Comparison of ENCODE assay signal across 27 cellular contexts in genomic region chr16:50800074-50800473, GRCh38. TPM values are rescaled to one million over a fixed set of nuclear protein-coding genes. Genes with fewer than 3 reads are reported as not detected.
DNase-seq lines count a peak whose midpoint lies in the region; ATAC-seq lines count a peak whose summit lies in the region.
"Had no signal": no experiment of that assay in that cellular context is flagged by ENCODE, and none has a peak within 500 bp of the region (broad histone marks: within the 10 kb centered on the region; RNA-seq: fewer than 3 reads in every experiment).

No MANE protein-coding gene starts in this region.

- peak overlapping the region; percentile 75 for H3K27ac Mint-ChIP-seq in activated naive CD8-positive, alpha-beta T cell
- no peak overlapping the region for H3K27ac Mint-ChIP-seq in activated naive CD8-positive, alpha-beta T cell treated with anti-CD3 and anti-CD28 coated beads for 36 hours

- DNase-seq in NCI-H526 (lab: John Stamatoyannopoulos, UW) (peak; percentile 1 to 54), NCI-H526 treated with DMSO at 0.1 percent for 48 hours (lab: John Stamatoyannopoulos, UW) (no peak), kidney tubule cell (ENCODE audit: low spot score) (peak; percentile 42), A172 (ENCODE audit: low spot score) (no peak), AG20443 (ENCODE audit: low spot score) (no peak)
- no peak for DNase-seq in activated naive CD8-positive, alpha-beta T cell treated with anti-CD3 and anti-CD28 coated beads for 36 hours
- DNase-seq: 8988T; activated CD4-positive, alpha-beta T cell treated with anti-CD3 and anti-CD28 coated beads for 48 hours; activated CD8-positive, alpha-beta memory T cell treated with anti-CD3 and anti-CD28 coated beads, Interleukin-2, amount 50 U/mL, for 4 hours; activated effector memory CD4-positive, alpha-beta T cell treated with anti-CD3 and anti-CD28 coated beads, Interleukin-2, amount 50 U/mL, for 16 hours; cortex of kidney; effector memory CD4-positive, alpha-beta T cell; EL; immature natural killer cell; MM.1S; NCI-H1105 treated with DMSO at 0.1 percent for 48 hours; NCI-H187 treated with DMSO at 0.1 percent for 48 hours; NCI-H226; retina; SIG-M5; stimulated activated naive CD8-positive, alpha-beta T cell treated with anti-CD3 and anti-CD28 coated beads, Interleukin-15, Interleukin-2, amounts not matched to agents 100 U/mL and 50 U/mL, for 24 hours; T-helper 9 cell; upper lobe of right lung had no signal

- no peaks in the 10 kb centered on the region for H3K9me3 Mint-ChIP-seq in activated naive CD8-positive, alpha-beta T cell (ENCODE audit: low read depth)
- H3K9me3 Mint-ChIP-seq in activated naive CD8-positive, alpha-beta T cell treated with anti-CD3 and anti-CD28 coated beads for 36 hours, result no peaks in the 10 kb centered on the region
- H3K9me3 Mint-ChIP-seq: immature natural killer cell, neural crest cell had no signal

- no peaks in the 10 kb centered on the region for H3K36me3 Mint-ChIP-seq in activated naive CD8-positive, alpha-beta T cell
- peaks cover 9% of the 10 kb centered on the region for H3K36me3 Mint-ChIP-seq in activated naive CD8-positive, alpha-beta T cell treated with anti-CD3 and anti-CD28 coated beads for 36 hours

- no peak for ATAC-seq in HG02852 (IDR thresholded peaks at IDR 0.05; ENCODE audit: unreplicated experiment)
- ATAC-seq: left lobe of liver; stimulated activated naive CD8-positive, alpha-beta T cell treated with anti-CD3 and anti-CD28 coated beads, Interleukin-15, Interleukin-2, amounts not matched to agents 100 U/mL and 50 U/mL, for 24 hours; upper lobe of right lung had no signal

- H3K27me3 Mint-ChIP-seq in activated naive CD8-positive, alpha-beta T cell, result no peaks in the 10 kb centered on the region
- no peaks in the 10 kb centered on the region for H3K27me3 Mint-ChIP-seq in activated naive CD8-positive, alpha-beta T cell treated with anti-CD3 and anti-CD28 coated beads for 36 hours

- peaks cover 3% of the 10 kb centered on the region for H3K4me1 Mint-ChIP-seq in activated naive CD8-positive, alpha-beta T cell (ENCODE audit: low read depth)
- H3K4me1 Mint-ChIP-seq in activated naive CD8-positive, alpha-beta T cell treated with anti-CD3 and anti-CD28 coated beads for 36 hours, result peaks cover 10% of the 10 kb centered on the region

- H3K4me3 Mint-ChIP-seq in activated naive CD8-positive, alpha-beta T cell, result no peak overlapping the region
- no peak overlapping the region for H3K4me3 Mint-ChIP-seq in activated naive CD8-positive, alpha-beta T cell treated with anti-CD3 and anti-CD28 coated beads for 36 hours
- H3K4me3 Mint-ChIP-seq: immature natural killer cell, neural crest cell had no signal

RNA-seq across cellular contexts. Expression of gene CYLD, which starts 58.2 kb away (rescaled TPM):
- 10 to 100 TPM; 94.3 to 97.9 TPM for total RNA-seq in activated naive CD8-positive, alpha-beta T cell treated with anti-CD3 and anti-CD28 coated beads for 36 hours
- 76.8 and 83.4 TPM in 2 replicates for total RNA-seq in A172 (2014; rRNA removed; shearing (Covaris generic))

Comparison
In these comparisons a context has a peak if more than half of its experiments do, and no peak if none do; other contexts are left out.
1. DNase-seq: peak in NCI-H526 (2 of 2) and kidney tubule cell (single experiment); none in NCI-H526 treated with DMSO at 0.1 percent for 48 hours (single experiment), activated naive CD8-positive, alpha-beta T cell treated with anti-CD3 and anti-CD28 coated beads for 36 hours (single experiment), A172 (single experiment) and AG20443 (single experiment).